ENCODE assay signal across 10 cellular contexts in the genomic region with DNA sequence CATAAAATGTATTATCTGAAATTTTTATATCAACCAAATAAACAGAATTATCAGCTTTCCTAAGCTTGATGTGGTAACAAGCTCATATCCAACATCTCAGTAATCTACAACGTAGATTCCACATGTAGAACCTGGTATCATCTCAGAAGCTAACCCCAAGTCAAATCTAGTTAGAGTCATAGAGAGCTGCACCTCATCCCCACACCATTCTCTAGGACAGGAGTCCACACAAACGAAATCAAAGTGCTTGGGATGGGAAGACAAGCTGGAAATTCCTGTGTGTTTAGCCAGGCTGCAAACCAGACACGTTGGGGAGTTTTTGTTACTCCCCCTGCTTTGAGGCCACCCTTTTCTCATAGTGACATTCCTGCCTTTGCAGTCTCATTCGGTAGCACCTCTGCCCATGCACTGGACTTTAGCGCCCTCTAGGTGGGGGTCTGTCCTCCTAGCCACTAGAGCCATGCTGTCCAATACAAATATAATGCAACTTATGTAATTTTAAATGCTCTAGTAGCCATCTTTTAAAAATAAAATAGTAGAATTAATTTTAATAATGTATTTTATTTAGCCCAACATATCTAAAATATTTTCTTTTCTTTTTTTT. TPM values are rescaled to one million over a fixed set of nuclear protein-coding genes. Genes with fewer than 3 reads are reported as not detected.
DNase-seq lines count a peak whose midpoint lies in the region; ATAC-seq and TF ChIP-seq lines count a peak whose summit lies in the region.
"Had no signal": no experiment of that assay in that cellular context is flagged by ENCODE, and none has a peak within 500 bp of the region (broad histone marks: within the 10 kb centered on the region; RNA-seq: fewer than 3 reads in every experiment).

No MANE protein-coding gene starts in this region.

- H3K4me3 Mint-ChIP-seq in Caco-2 (ENCODE audit: unreplicated experiment): no peak overlapping the region
- no peak overlapping the region for H3K4me3 Mint-ChIP-seq in naive thymus-derived CD4-positive, alpha-beta T cell
- no peak overlapping the region for H3K4me3 Mint-ChIP-seq in T-helper 17 cell
- H3K4me3 Mint-ChIP-seq: T-helper 1 cell treated with Interleukin-12 subunit alpha and Interleukin-12 subunit beta and Interleukin-4 antibody, amounts not matched to agents 30 μg/mL and 1 μg/mL, for 36 hours had no signal

- POLR2A ChIA-PET in Caco-2 (lab: Charles Lee): no interaction called here
- POLR2A ChIA-PET in naive thymus-derived CD4-positive, alpha-beta T cell (lab: Charles Lee): no interaction called here

- H3K36me3 Mint-ChIP-seq in Caco-2 (ENCODE audit: insufficient read depth, unreplicated experiment) (no peaks in the 10 kb centered on the region), T-helper 17 cell (ENCODE audit: low read depth) (no peaks in the 10 kb centered on the region)
- no peaks in the 10 kb centered on the region for H3K36me3 Mint-ChIP-seq in naive thymus-derived CD4-positive, alpha-beta T cell

- no peak overlapping the region for H3K4me3 ChIP-seq in Caco-2 (ENCODE audit: low read depth, low read length)
- H3K4me3 ChIP-seq in naive thymus-derived CD4-positive, alpha-beta T cell (ENCODE audit: low read length): no peak overlapping the region
- H3K4me3 ChIP-seq: ovary had no signal

- H3K9me3 ChIP-seq in Caco-2 (no peaks in the 10 kb centered on the region), T-helper 17 cell (ENCODE audit: control insufficient read depth, low read length, poor library complexity, severe bottlenecking) (no peaks in the 10 kb centered on the region)
- no peaks in the 10 kb centered on the region for H3K9me3 ChIP-seq in naive thymus-derived CD4-positive, alpha-beta T cell (ENCODE audit: control insufficient read depth in 2 of 3, low read length in 3 of 3)
- H3K9me3 ChIP-seq: ovary had no signal

- H3K4me1 Mint-ChIP-seq in Caco-2 (ENCODE audit: low read depth, unreplicated experiment): no peaks in the 10 kb centered on the region
- H3K4me1 Mint-ChIP-seq in naive thymus-derived CD4-positive, alpha-beta T cell: no peaks in the 10 kb centered on the region
- H3K4me1 Mint-ChIP-seq in T-helper 17 cell: no peaks in the 10 kb centered on the region

- no peak overlapping the region for H3K27ac ChIP-seq in naive thymus-derived CD4-positive, alpha-beta T cell (ENCODE audit: low read depth, low read length)
- H3K27ac ChIP-seq: ovary had no signal

- peaks cover 7% of the 10 kb centered on the region for H3K27me3 Mint-ChIP-seq in Caco-2 (ENCODE audit: insufficient read depth, unreplicated experiment)
- peaks cover 11 to 40% (median 34%) of the 10 kb centered on the region in 5 donors for H3K27me3 Mint-ChIP-seq in naive thymus-derived CD4-positive, alpha-beta T cell
- H3K27me3 Mint-ChIP-seq in T-helper 17 cell: peaks cover 45% of the 10 kb centered on the region

- TF ChIP-seq CTCF in Caco-2 (IDR thresholded peaks at IDR 0.05; ENCODE audit: insufficient read depth in 1 of 2, low read depth in 1 of 2, low read length in 1 of 2, severe bottlenecking in 1 of 2, unreplicated experiment in 1 of 2): peak; percentile 83 to 87

- H3K27ac Mint-ChIP-seq in Caco-2 (ENCODE audit: unreplicated experiment) (no peak overlapping the region), T-helper 17 cell (no peak overlapping the region)
- no peak overlapping the region for H3K27ac Mint-ChIP-seq in naive thymus-derived CD4-positive, alpha-beta T cell
- H3K27ac Mint-ChIP-seq: T-helper 1 cell treated with Interleukin-12 subunit alpha and Interleukin-12 subunit beta and Interleukin-4 antibody, amounts not matched to agents 30 μg/mL and 1 μg/mL, for 36 hours had no signal

- CTCF ChIA-PET in Caco-2 (lab: Charles Lee): interaction anchor here (1.0 to 1.6 kb wide), 2 partner anchors 14 to 111 kb away, joined by 5 to 7 read pairs; no protein-coding TSS in a partner anchor
- CTCF ChIA-PET in naive thymus-derived CD4-positive, alpha-beta T cell (lab: Charles Lee): interaction anchor here (0.7 to 1.6 kb wide), 2 partner anchors 1171 to 1173 kb away, joined by 3 to 4 read pairs; no protein-coding TSS in a partner anchor

- no peaks in the 10 kb centered on the region for H3K9me3 Mint-ChIP-seq in Caco-2 (ENCODE audit: unreplicated experiment)
- H3K9me3 Mint-ChIP-seq in naive thymus-derived CD4-positive, alpha-beta T cell: no peaks in the 10 kb centered on the region
- H3K9me3 Mint-ChIP-seq: T-helper 1 cell treated with Interleukin-12 subunit alpha and Interleukin-12 subunit beta and Interleukin-4 antibody, amounts not matched to agents 30 μg/mL and 1 μg/mL, for 36 hours had no signal

- no peaks in the 10 kb centered on the region for H3K4me1 ChIP-seq in Caco-2
- no peaks in the 10 kb centered on the region for H3K4me1 ChIP-seq in naive thymus-derived CD4-positive, alpha-beta T cell (ENCODE audit: control insufficient read depth in 2 of 2, insufficient read depth in 2 of 2, low read length in 2 of 2)

- no peaks in the 10 kb centered on the region for H3K36me3 ChIP-seq in Caco-2 (ENCODE audit: control insufficient read depth, insufficient read depth, low read length)
- no peaks in the 10 kb centered on the region for H3K36me3 ChIP-seq in naive thymus-derived CD4-positive, alpha-beta T cell (ENCODE audit: control insufficient read depth in 2 of 3, insufficient read depth in 3 of 3, low read length in 3 of 3)
- H3K36me3 ChIP-seq: ovary had no signal

- ATAC-seq in GM18868 (IDR thresholded peaks at IDR 0.05; ENCODE audit: unreplicated experiment) (peak; percentile 81), T-helper 17 cell (no peak)
- ATAC-seq in naive thymus-derived CD4-positive, alpha-beta T cell: peak; percentile 57

- peak; percentile 76 to 84 for DNase-seq in Caco-2
- peak; percentile 69 to 79 for DNase-seq in Kasumi-1 (lab: John Stamatoyannopoulos, UW)
- DNase-seq in RPMI8226: peak; percentile 63
- DNase-seq in dermis blood vessel endothelial cell: peak; percentile 67
- DNase-seq in naive thymus-derived CD4-positive, alpha-beta T cell: no peak
- no peak for DNase-seq in T-helper 17 cell
- DNase-seq in HuH-7.5 (ENCODE audit: low spot score): no peak

- BruUV-seq in Caco-2 (replicated peaks; lab: Mats Ljungman, UMichigan): no TSS peak

- no peaks in the 10 kb centered on the region for H3K27me3 ChIP-seq in Caco-2 (replicated peaks; ENCODE audit: control insufficient read depth, insufficient read depth, low read length)
- no peaks in the 10 kb centered on the region for H3K27me3 ChIP-seq in naive thymus-derived CD4-positive, alpha-beta T cell (ENCODE audit: control insufficient read depth in 2 of 2, insufficient read depth in 2 of 2, low read length in 2 of 2)
- H3K27me3 ChIP-seq: ovary had no signal

- intact Hi-C loops in Caco-2 (cut with micrococcal nuclease; ENCODE audit: unreplicated experiment): loop anchor here (1.0 to 5.0 kb wide), 7 partner anchors 15 to 1177 kb away; no protein-coding TSS in a partner anchor
- intact Hi-C loops in naive thymus-derived CD4-positive, alpha-beta T cell (cut with micrococcal nuclease): no loop called here

RNA-seq across cellular contexts. Expression of a gene that starts 28.1 kb away (rescaled TPM):
- total RNA-seq in Caco-2 (2022) (1.1 and 1.2 TPM in 2 replicates), dermis blood vessel endothelial cell (0.33 and 0.85 TPM in 2 replicates), T-helper 17 cell (under 1 TPM; 0.05 to 0.29 TPM)
- under 1 TPM in 3 of 5 experiments, not detected in 2; 0.05 to 0.96 (median 0.32) TPM for total RNA-seq in naive thymus-derived CD4-positive, alpha-beta T cell
- polyA plus RNA-seq in naive thymus-derived CD4-positive, alpha-beta T cell: not detected

Comparison
In these comparisons a context has a peak if more than half of its experiments do, and no peak if none do; other contexts are left out.
1. DNase-seq: peak in Caco-2 (2 of 2), Kasumi-1 (2 of 2), RPMI8226 (single experiment) and dermis blood vessel endothelial cell (single experiment); none in naive thymus-derived CD4-positive, alpha-beta T cell (0 of 9), T-helper 17 cell (0 of 3) and HuH-7.5 (single experiment).